2 cellular contexts compared by ENCODE assay signal in the genomic region with DNA sequence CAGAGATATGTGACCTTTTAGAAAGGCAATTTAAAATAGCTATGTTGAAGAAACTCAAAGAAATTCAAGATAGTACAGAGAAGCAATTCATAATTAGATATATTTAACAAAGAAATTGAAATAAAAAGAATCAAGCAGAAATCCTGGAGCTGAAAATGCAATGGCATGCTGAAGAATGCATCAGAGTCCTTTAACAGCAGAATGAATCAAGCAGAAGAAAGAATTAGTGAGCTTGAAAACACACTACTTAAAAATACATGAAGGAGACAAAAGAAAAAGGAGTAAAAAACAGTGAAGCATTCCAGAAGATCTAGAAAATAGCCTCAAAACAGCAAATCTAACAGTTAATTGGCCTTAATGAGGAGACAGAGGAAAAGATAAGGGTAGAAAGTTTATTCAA.
TF ChIP-seq lines count a peak whose summit lies in the region.

No MANE protein-coding gene starts in this region.

TF ChIP-seq in HepG2, 621 proteins besides CTCF, POLR2A, EP300 and RAD21:
- TF ChIP-seq, protein P1, sequence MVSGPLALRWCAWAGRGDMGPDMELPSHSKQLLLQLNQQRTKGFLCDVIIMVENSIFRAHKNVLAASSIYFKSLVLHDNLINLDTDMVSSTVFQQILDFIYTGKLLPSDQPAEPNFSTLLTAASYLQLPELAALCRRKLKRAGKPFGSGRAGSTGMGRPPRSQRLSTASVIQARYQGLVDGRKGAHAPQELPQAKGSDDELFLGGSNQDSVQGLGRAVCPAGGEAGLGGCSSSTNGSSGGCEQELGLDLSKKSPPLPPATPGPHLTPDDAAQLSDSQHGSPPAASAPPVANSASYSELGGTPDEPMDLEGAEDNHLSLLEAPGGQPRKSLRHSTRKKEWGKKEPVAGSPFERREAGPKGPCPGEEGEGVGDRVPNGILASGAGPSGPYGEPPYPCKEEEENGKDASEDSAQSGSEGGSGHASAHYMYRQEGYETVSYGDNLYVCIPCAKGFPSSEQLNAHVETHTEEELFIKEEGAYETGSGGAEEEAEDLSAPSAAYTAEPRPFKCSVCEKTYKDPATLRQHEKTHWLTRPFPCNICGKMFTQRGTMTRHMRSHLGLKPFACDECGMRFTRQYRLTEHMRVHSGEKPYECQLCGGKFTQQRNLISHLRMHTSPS (CRISPR knock-in tag; IDR thresholded peaks at IDR 0.05; ENCODE audit: low read depth): no peak
- peak; percentile 99 for TF ChIP-seq ZNF160 (CRISPR knock-in tag; IDR thresholded peaks at IDR 0.05)

TF ChIP-seq in GM12878, 131 proteins besides CTCF, POLR2A, EP300 and RAD21:
- TF ChIP-seq JUND (IDR thresholded peaks at IDR 0.05; ENCODE audit: low read depth, low read length) (no peak), LARP7 (IDR thresholded peaks at IDR 0.05) (no peak), CBX5 (IDR thresholded peaks at IDR 0.05; ENCODE audit: low read depth) (peak; percentile 71; the same call in 1 of the 2 replicates), RCOR1 (conservative IDR thresholded peaks at IDR 0.05; ENCODE audit: low read depth, low read length) (no peak)
- TF ChIP-seq, protein P2, sequence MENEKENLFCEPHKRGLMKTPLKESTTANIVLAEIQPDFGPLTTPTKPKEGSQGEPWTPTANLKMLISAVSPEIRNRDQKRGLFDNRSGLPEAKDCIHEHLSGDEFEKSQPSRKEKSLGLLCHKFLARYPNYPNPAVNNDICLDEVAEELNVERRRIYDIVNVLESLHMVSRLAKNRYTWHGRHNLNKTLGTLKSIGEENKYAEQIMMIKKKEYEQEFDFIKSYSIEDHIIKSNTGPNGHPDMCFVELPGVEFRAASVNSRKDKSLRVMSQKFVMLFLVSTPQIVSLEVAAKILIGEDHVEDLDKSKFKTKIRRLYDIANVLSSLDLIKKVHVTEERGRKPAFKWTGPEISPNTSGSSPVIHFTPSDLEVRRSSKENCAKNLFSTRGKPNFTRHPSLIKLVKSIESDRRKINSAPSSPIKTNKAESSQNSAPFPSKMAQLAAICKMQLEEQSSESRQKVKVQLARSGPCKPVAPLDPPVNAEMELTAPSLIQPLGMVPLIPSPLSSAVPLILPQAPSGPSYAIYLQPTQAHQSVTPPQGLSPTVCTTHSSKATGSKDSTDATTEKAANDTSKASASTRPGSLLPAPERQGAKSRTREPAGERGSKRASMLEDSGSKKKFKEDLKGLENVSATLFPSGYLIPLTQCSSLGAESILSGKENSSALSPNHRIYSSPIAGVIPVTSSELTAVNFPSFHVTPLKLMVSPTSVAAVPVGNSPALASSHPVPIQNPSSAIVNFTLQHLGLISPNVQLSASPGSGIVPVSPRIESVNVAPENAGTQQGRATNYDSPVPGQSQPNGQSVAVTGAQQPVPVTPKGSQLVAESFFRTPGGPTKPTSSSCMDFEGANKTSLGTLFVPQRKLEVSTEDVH (IDR thresholded peaks at IDR 0.05; ENCODE audit: low read depth, partially characterized antibody): no peak
TF ChIP-seq in GM12878: peak in this region for 1.
